ENCODE assay signal across 16 cellular contexts in the genomic region with DNA sequence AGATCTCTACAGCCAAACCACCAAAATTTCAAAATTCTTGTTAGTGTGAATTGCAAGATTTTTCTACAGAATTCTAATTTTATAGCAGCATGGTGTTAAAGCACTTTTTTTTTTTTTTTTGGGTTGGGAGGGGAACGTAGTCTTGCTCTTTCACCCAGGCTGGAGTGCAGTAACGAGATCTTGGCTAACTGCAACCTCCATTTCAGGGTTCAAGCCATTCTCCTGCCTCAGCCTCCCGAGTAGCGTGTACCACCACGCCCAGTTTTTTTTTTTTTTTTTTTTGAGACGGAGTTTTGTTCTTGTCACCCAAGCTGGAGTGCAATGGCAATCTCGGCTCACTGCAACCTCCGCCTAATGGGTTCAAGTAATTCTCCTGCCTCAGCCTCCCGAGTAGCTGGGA. TPM values are rescaled to one million over a fixed set of nuclear protein-coding genes. Genes with fewer than 3 reads are reported as not detected.
DNase-seq lines count a peak whose midpoint lies in the region; ATAC-seq and TF ChIP-seq lines count a peak whose summit lies in the region.
"Had no signal": no experiment of that assay in that cellular context is flagged by ENCODE, and none has a peak within 500 bp of the region (broad histone marks: within the 10 kb centered on the region; RNA-seq: fewer than 3 reads in every experiment).

No MANE protein-coding gene starts in this region.

- no peak for ATAC-seq in HCT116
- no peak for ATAC-seq in RWPE2 (ENCODE audit: low read depth)
- ATAC-seq in GM18517 (IDR thresholded peaks at IDR 0.05; ENCODE audit: unreplicated experiment): no peak
- ATAC-seq: GM23338 had no signal

- no peak overlapping the region for H3K9ac ChIP-seq in HCT116 (ENCODE audit: low read length)

- peak overlapping the region; percentile 35 for H3K27ac Mint-ChIP-seq in dendritic cell treated with granulocyte-macrophage colony-stimulating factor and Interleukin-4, amounts not matched to agents 40 ng/mL and 50 ng/mL, for 4 days
- H3K27ac Mint-ChIP-seq in activated CD4-positive, alpha-beta T cell treated with anti-CD3 and anti-CD28 coated beads, Interleukin-2, amount 10 ng/mL, durations not matched to agents 24 days and 14 days: no peak overlapping the region
- H3K27ac Mint-ChIP-seq: CD4-positive, alpha-beta memory T cell; GM23338; H9 had no signal

- H3K9me3 ChIP-seq in HCT116 (ENCODE audit: control insufficient read depth in 1 of 2, insufficient read depth in 1 of 2, low read depth in 1 of 2, low read length in 2 of 2) (no peaks in the 10 kb centered on the region), HEK293 (ENCODE audit: control insufficient read depth, insufficient read depth, low read depth, low read length) (no peaks in the 10 kb centered on the region), RWPE2 (ENCODE audit: severe bottlenecking) (no peaks in the 10 kb centered on the region), right atrium auricular region (no peaks in the 10 kb centered on the region), OCI-LY7 (ENCODE audit: low read length) (no peaks in the 10 kb centered on the region)

- no peaks in the 10 kb centered on the region for H3K27me3 Mint-ChIP-seq in dendritic cell treated with granulocyte-macrophage colony-stimulating factor and Interleukin-4, amounts not matched to agents 40 ng/mL and 50 ng/mL, for 4 days
- no peaks in the 10 kb centered on the region for H3K27me3 Mint-ChIP-seq in activated CD4-positive, alpha-beta T cell treated with anti-CD3 and anti-CD28 coated beads, Interleukin-2, amount 10 ng/mL, durations not matched to agents 24 days and 14 days
- H3K27me3 Mint-ChIP-seq: CD4-positive, alpha-beta memory T cell had no signal

- POLR2A ChIA-PET in HCT116 (lab: Charles Lee): interaction anchor here (2.2 kb wide), 1 partner anchor 14 kb away, joined by 8 read pairs; no protein-coding TSS in a partner anchor
- POLR2A ChIA-PET in HEK293 (lab: Yijun Ruan, JAX): interaction anchor here (0.7 to 2.3 kb wide), 2 partner anchors 11 to 22 kb away, joined by 6 to 10 read pairs; a partner anchor contains a TSS
- POLR2A ChIA-PET in OCI-LY7 (lab: Charles Lee): interaction anchor here (1.0 to 2.3 kb wide), 2 partner anchors 8 to 11 kb away, joined by 3 to 18 read pairs; a partner anchor contains a TSS

- H3K27ac ChIP-seq in HCT116 (ENCODE audit: low read depth, low read length) (peak overlapping the region; percentile 20; the same call in 1 of the 2 replicates), HEK293 (ENCODE audit: extremely low read depth, low read depth, low read length) (no peak overlapping the region), RWPE2 (ENCODE audit: poor library complexity, severe bottlenecking) (peak overlapping the region; percentile 96), right atrium auricular region (no peak overlapping the region), OCI-LY7 (ENCODE audit: low read depth, low read length, poor library complexity, severe bottlenecking) (no peak overlapping the region)

- H2AFZ ChIP-seq in HCT116 (ENCODE audit: low read depth, low read length, poor library complexity, severe bottlenecking) (no peak overlapping the region), OCI-LY7 (ENCODE audit: low read length) (no peak overlapping the region)
- H2AFZ ChIP-seq: GM23338 had no signal

- CTCF ChIA-PET in HCT116 (lab: Charles Lee): no interaction called here
- CTCF ChIA-PET in HEK293 (lab: Yijun Ruan, JAX): interaction anchor here (2.7 kb wide), 1 partner anchor 76 kb away, joined by 9 read pairs; no protein-coding TSS in a partner anchor
- CTCF ChIA-PET in OCI-LY7 (lab: Charles Lee; ENCODE audit: unreplicated experiment): no interaction called here

- peaks cover 100% of the 10 kb centered on the region for H3K79me2 ChIP-seq in HCT116 (ENCODE audit: insufficient read depth, low read length)
- no peaks in the 10 kb centered on the region for H3K79me2 ChIP-seq in OCI-LY7 (ENCODE audit: insufficient read depth, low read depth, low read length)

- peaks cover 69% of the 10 kb centered on the region for H3K4me1 Mint-ChIP-seq in dendritic cell treated with granulocyte-macrophage colony-stimulating factor and Interleukin-4, amounts not matched to agents 40 ng/mL and 50 ng/mL, for 4 days (ENCODE audit: low read depth)
- peaks cover 49% of the 10 kb centered on the region for H3K4me1 Mint-ChIP-seq in activated CD4-positive, alpha-beta T cell treated with anti-CD3 and anti-CD28 coated beads, Interleukin-2, amount 10 ng/mL, durations not matched to agents 24 days and 14 days

- no peaks in the 10 kb centered on the region for H4K20me1 ChIP-seq in HCT116 (ENCODE audit: insufficient read depth)
- H4K20me1 ChIP-seq in OCI-LY7 (ENCODE audit: insufficient read depth, low read length): no peaks in the 10 kb centered on the region

- BruUV-seq in HCT116 (replicated peaks; lab: Mats Ljungman, UMichigan) (no TSS peak), OCI-LY7 (replicated peaks; lab: Mats Ljungman, UMichigan) (no TSS peak)

- no peak for DNase-seq in HCT116 (ENCODE audit: low read depth, low spot score)
- no peak for DNase-seq in RWPE2 (ENCODE audit: low spot score)
- no peak for DNase-seq in right atrium auricular region (ENCODE audit: low spot score)
- no peak for DNase-seq in OCI-LY7 (ENCODE audit: low spot score)
- DNase-seq in activated CD4-positive, alpha-beta T cell treated with anti-CD3 and anti-CD28 coated beads, Interleukin-2, amount 10 ng/mL, durations not matched to agents 24 days and 14 days: no peak
- DNase-seq: C1 segment of cervical spinal cord; Calu3; CD4-positive, alpha-beta memory T cell; COR-L47; DMS53; DMS79 treated with DMSO at 0.1 percent for 48 hours; H9 had no signal

- peaks cover 70% of the 10 kb centered on the region for H3K36me3 Mint-ChIP-seq in dendritic cell treated with granulocyte-macrophage colony-stimulating factor and Interleukin-4, amounts not matched to agents 40 ng/mL and 50 ng/mL, for 4 days (ENCODE audit: low read depth)
- H3K36me3 Mint-ChIP-seq in activated CD4-positive, alpha-beta T cell treated with anti-CD3 and anti-CD28 coated beads, Interleukin-2, amount 10 ng/mL, durations not matched to agents 24 days and 14 days (ENCODE audit: low read depth): peaks cover 5% of the 10 kb centered on the region
- H3K36me3 Mint-ChIP-seq: CD4-positive, alpha-beta memory T cell had no signal

- no peak for TF ChIP-seq RAD21 in HCT116 (IDR thresholded peaks at IDR 0.05; ENCODE audit: low read depth)

- H3K36me3 ChIP-seq in HCT116 (ENCODE audit: control insufficient read depth in 1 of 2, insufficient read depth in 2 of 2, low read length in 2 of 2) (no peaks in the 10 kb centered on the region), HEK293 (ENCODE audit: control insufficient read depth in 2 of 2, insufficient read depth in 1 of 2, low read length in 2 of 2) (no peaks in the 10 kb centered on the region), RWPE2 (ENCODE audit: low read depth) (peaks cover 24% of the 10 kb centered on the region), right atrium auricular region (no peaks in the 10 kb centered on the region), OCI-LY7 (ENCODE audit: insufficient read depth, low read length) (no peaks in the 10 kb centered on the region)

- H3K27me3 ChIP-seq in HCT116 (ENCODE audit: insufficient read depth, low read length): no peaks in the 10 kb centered on the region
- no peaks in the 10 kb centered on the region for H3K27me3 ChIP-seq in RWPE2 (ENCODE audit: insufficient read depth, poor library complexity, severe bottlenecking)
- no peaks in the 10 kb centered on the region for H3K27me3 ChIP-seq in right atrium auricular region

- intact Hi-C loops in HCT116 (cut with micrococcal nuclease): no loop called here
- intact Hi-C loops in dendritic cell treated with granulocyte-macrophage colony-stimulating factor and Interleukin-4, amounts not matched to agents 40 ng/mL and 50 ng/mL, for 4 days (cut with micrococcal nuclease): no loop called here
- intact Hi-C loops in OCI-LY7 (cut with micrococcal nuclease; ENCODE audit: unreplicated experiment): no loop called here
- intact Hi-C loops in activated CD4-positive, alpha-beta T cell treated with anti-CD3 and anti-CD28 coated beads, Interleukin-2, amount 10 ng/mL, durations not matched to agents 24 days and 14 days (cut with micrococcal nuclease): no loop called here

- H3K4me3 ChIP-seq in HCT116 (replicated peaks in 1 of 2; ENCODE audit: low read depth in 1 of 2, low read length in 2 of 2): no peak overlapping the region
- H3K4me3 ChIP-seq in HEK293 (ENCODE audit: low read depth, low read length): no peak overlapping the region
- H3K4me3 ChIP-seq in RWPE2 (ENCODE audit: severe bottlenecking): no peak overlapping the region
- no peak overlapping the region for H3K4me3 ChIP-seq in right atrium auricular region
- no peak overlapping the region for H3K4me3 ChIP-seq in OCI-LY7 (ENCODE audit: low read depth, low read length, poor library complexity, severe bottlenecking)
- H3K4me3 ChIP-seq: GM23338 had no signal

- H3K4me3 Mint-ChIP-seq in dendritic cell treated with granulocyte-macrophage colony-stimulating factor and Interleukin-4, amounts not matched to agents 40 ng/mL and 50 ng/mL, for 4 days: peak overlapping the region; percentile 13
- H3K4me3 Mint-ChIP-seq in activated CD4-positive, alpha-beta T cell treated with anti-CD3 and anti-CD28 coated beads, Interleukin-2, amount 10 ng/mL, durations not matched to agents 24 days and 14 days: no peak overlapping the region
- H3K4me3 Mint-ChIP-seq: CD4-positive, alpha-beta memory T cell; GM23338; H9 had no signal

- TF ChIP-seq POLR2A in HCT116 (IDR thresholded peaks at IDR 0.05; ENCODE audit: borderline replicate concordance, extremely low read depth, insufficient read depth, insufficient read length): no peak

- no peaks in the 10 kb centered on the region for H3K9me3 Mint-ChIP-seq in dendritic cell treated with granulocyte-macrophage colony-stimulating factor and Interleukin-4, amounts not matched to agents 40 ng/mL and 50 ng/mL, for 4 days
- no peaks in the 10 kb centered on the region for H3K9me3 Mint-ChIP-seq in activated CD4-positive, alpha-beta T cell treated with anti-CD3 and anti-CD28 coated beads, Interleukin-2, amount 10 ng/mL, durations not matched to agents 24 days and 14 days
- H3K9me3 Mint-ChIP-seq: CD4-positive, alpha-beta memory T cell; GM23338; H9 had no signal

- TF ChIP-seq CTCF in HCT116 (IDR thresholded peaks at IDR 0.05 in 2 of 3, conservative IDR thresholded peaks at IDR 0.05 in 1 of 3; ENCODE audit: borderline replicate concordance in 1 of 3, insufficient read depth in 1 of 3, low read depth in 2 of 3, low read length in 2 of 3) (no peak), HEK293 (tag by site-specific recombination; IDR thresholded peaks at IDR 0.05) (no peak), RWPE2 (IDR thresholded peaks at IDR 0.05; ENCODE audit: poor library complexity, severe bottlenecking) (no peak), right atrium auricular region (IDR thresholded peaks at IDR 0.05) (no peak), OCI-LY7 (conservative IDR thresholded peaks at IDR 0.05; ENCODE audit: low read length) (no peak)

- no peak overlapping the region for H3K4me2 ChIP-seq in HCT116 (ENCODE audit: low read length)
- H3K4me2 ChIP-seq in OCI-LY7 (ENCODE audit: low read length): no peak overlapping the region
- H3K4me2 ChIP-seq: GM23338 had no signal

- H3K4me1 ChIP-seq in HCT116 (ENCODE audit: control insufficient read depth in 1 of 2, insufficient read depth in 2 of 2, low read length in 2 of 2) (peaks cover 82 to 84% of the 10 kb centered on the region in 2 experiments), HEK293 (ENCODE audit: control insufficient read depth, insufficient read depth, low read length) (peaks cover 5% of the 10 kb centered on the region; the same call in 1 of the 2 replicates), RWPE2 (ENCODE audit: insufficient read depth, poor library complexity, severe bottlenecking) (peaks cover 63% of the 10 kb centered on the region), right atrium auricular region (peaks cover 0 to 5% of the 10 kb centered on the region in 2 donors), OCI-LY7 (ENCODE audit: insufficient read depth, low read length, poor library complexity, severe bottlenecking) (peaks cover 6% of the 10 kb centered on the region)

- H3K9me2 ChIP-seq in HCT116 (ENCODE audit: insufficient read depth) (no peaks in the 10 kb centered on the region), OCI-LY7 (ENCODE audit: insufficient read depth, low read length) (no peaks in the 10 kb centered on the region)

- RAD21 ChIA-PET in HCT116 (lab: Charles Lee; ENCODE audit: low non-redundant PET in 1 of 2, low total read pairs in 2 of 2, uncharacterized antibody in 2 of 2, unreplicated experiment in 2 of 2): no interaction called here

RNA-seq across cellular contexts. Expression of a gene that starts 11.5 kb away (rescaled TPM):
- total RNA-seq in HCT116 (2021; ENCODE audit: unreplicated experiment) (70.3 TPM), right atrium auricular region (10 to 100 TPM in 1 of 2 donors, 1 to 10 TPM in 1; 7.1 to 11.2 TPM), OCI-LY7 (2022) (7.5 TPM in 2 replicates)
- polyA plus RNA-seq in HCT116 (2012): 20.1 and 25.5 TPM in 2 replicates
- total RNA-seq in OCI-LY7 (2014; rRNA removed; shearing (Covaris generic)): 4.8 and 5.9 TPM in 2 replicates
- 3.2 and 3.8 TPM in 2 replicates for total RNA-seq in activated CD4-positive, alpha-beta T cell treated with anti-CD3 and anti-CD28 coated beads, Interleukin-2, amount 10 ng/mL, durations not matched to agents 24 days and 14 days

Comparison
In these comparisons a context has a peak if more than half of its experiments do, and no peak if none do; other contexts are left out.
1. H3K27ac ChIP-seq: peak in HCT116 (single experiment) and RWPE2 (single experiment); none in HEK293 (single experiment), right atrium auricular region (0 of 2) and OCI-LY7 (single experiment).